Comparison of ENCODE assay signal across 10 cellular contexts in the genomic region with DNA sequence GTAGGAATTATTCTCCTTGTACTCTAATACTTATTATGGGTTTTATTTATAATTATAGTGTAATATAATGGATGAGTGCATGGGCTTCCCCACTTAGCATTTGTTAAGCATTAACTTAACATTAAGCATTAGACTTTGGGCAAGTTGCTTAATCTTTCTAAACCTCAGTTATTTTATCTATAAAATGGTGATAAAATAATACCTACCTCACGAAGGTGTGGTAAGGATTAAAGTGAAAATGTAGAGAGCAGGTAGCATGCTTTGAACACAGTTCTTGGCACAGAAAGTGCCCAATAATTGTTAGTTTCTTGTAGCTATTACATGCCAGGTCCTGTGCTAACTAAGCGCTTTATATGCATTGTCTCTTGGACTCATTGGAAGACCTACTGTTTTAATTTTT. TPM values are rescaled to one million over a fixed set of nuclear protein-coding genes. Genes with fewer than 3 reads are reported as not detected.
A peak's percentile ranks its signal among the peaks of the same experiment; 100 is the strongest.
DNase-seq lines count a peak whose midpoint lies in the region; ATAC-seq, FAIRE-seq and TF ChIP-seq lines count a peak whose summit lies in the region.
"Had no signal": no experiment of that assay in that cellular context is flagged by ENCODE, and none has a peak within 500 bp of the region (broad histone marks: within the 10 kb centered on the region; RNA-seq: fewer than 3 reads in every experiment).

No MANE protein-coding gene starts in this region.

- no peak overlapping the region for H3K27ac ChIP-seq in H1 (ENCODE audit: low read depth, low read length)
- H3K27ac ChIP-seq: right atrium auricular region had no signal

- H3K4me3 ChIP-seq in Caco-2 (ENCODE audit: low read depth, low read length) (no peak overlapping the region), Loucy (ENCODE audit: low read length, poor library complexity, severe bottlenecking) (peak overlapping the region; percentile 93), H1 (ENCODE audit: extremely low read depth in 1 of 4, insufficient read depth in 2 of 4, low read depth in 3 of 4, low read length in 4 of 4) (peak overlapping the region; percentile 93 to 98 (median 96); a peak in 7 of 8 replicates)
- H3K4me3 ChIP-seq: right atrium auricular region had no signal

- H3K14ac ChIP-seq in H1 (ENCODE audit: insufficient read length): no peak overlapping the region

- 74% methylated on average over 2 of the region's 2 CpGs; no CpG with 5 or more reads in 1 of the 2 experiments for WGBS in H1 (ENCODE audit: extremely low coverage in 1 of 2, insufficient coverage in 1 of 2, insufficient read length in 1 of 2, insufficient replicate concordance in 2 of 2, low coverage in 1 of 2, low lambda C conversion rate in 2 of 2, missing lambda C conversion rate in 1 of 2), 2 experiments

- H3K23me2 ChIP-seq in H1 (ENCODE audit: low read depth, low read length): peaks cover 3% of the 10 kb centered on the region

- no peak overlapping the region for H3K56ac ChIP-seq in H1 (replicated peaks; ENCODE audit: insufficient read length, low read depth, low read length)

- H2AFZ ChIP-seq in Loucy (ENCODE audit: low read length): no peak overlapping the region
- H2AFZ ChIP-seq in H1 (ENCODE audit: low read length): no peak overlapping the region

- no peak overlapping the region for H2BK5ac ChIP-seq in H1 (ENCODE audit: low read depth, low read length)

- peaks cover 84% of the 10 kb centered on the region for H3K79me2 ChIP-seq in Loucy (ENCODE audit: insufficient read depth, low read length)
- H3K79me2 ChIP-seq in H1 (ENCODE audit: control insufficient read depth in 1 of 2, insufficient read depth in 2 of 2, low read length in 2 of 2): peaks cover 51 to 76% of the 10 kb centered on the region in 2 experiments

- peaks cover 7% of the 10 kb centered on the region for H3K9me3 ChIP-seq in Caco-2
- H3K9me3 ChIP-seq in Loucy (ENCODE audit: insufficient read depth, low read depth, low read length): no peaks in the 10 kb centered on the region
- no peaks in the 10 kb centered on the region for H3K9me3 ChIP-seq in H1 (ENCODE audit: insufficient read depth in 2 of 2, low read depth in 1 of 2, low read length in 1 of 2)
- H3K9me3 ChIP-seq: right atrium auricular region had no signal

- no peaks in the 10 kb centered on the region for H3K9me2 ChIP-seq in Loucy (replicated peaks; ENCODE audit: low read depth, low read length)

- H2BK12ac ChIP-seq in H1 (ENCODE audit: low read depth, low read length): no peak overlapping the region

- peak overlapping the region; percentile 95 for H3K9ac ChIP-seq in Loucy (ENCODE audit: low read depth, low read length, poor library complexity, severe bottlenecking)
- no peak overlapping the region for H3K9ac ChIP-seq in H1 (replicated peaks in 1 of 4; ENCODE audit: extremely low read depth in 1 of 4, low read depth in 3 of 4, low read length in 3 of 4)

- TF ChIP-seq EP300 in H1 (IDR thresholded peaks at IDR 0.05; ENCODE audit: borderline replicate concordance in 1 of 2, low read depth in 2 of 2, low read length in 2 of 2): no peak

- H3K36me3 ChIP-seq in Caco-2 (ENCODE audit: control insufficient read depth, insufficient read depth, low read length): no peaks in the 10 kb centered on the region; the same call in none of the 2 replicates
- peaks cover 18% of the 10 kb centered on the region for H3K36me3 ChIP-seq in Loucy (ENCODE audit: insufficient read depth, low read length)
- H3K36me3 ChIP-seq in H1 (ENCODE audit: control insufficient read depth in 2 of 4, insufficient read depth in 4 of 4, low read length in 3 of 4): peaks cover 0 to 46% (median 10%) of the 10 kb centered on the region in 4 experiments; a peak in 5 of 8 replicates
- H3K36me3 ChIP-seq: right atrium auricular region had no signal

- no peaks in the 10 kb centered on the region; the same call in 1 of the 2 replicates for H3K79me1 ChIP-seq in H1 (ENCODE audit: low read depth, low read length)

- no peak for FAIRE-seq in H1 (lab: Jason Lieb, UNC)

- H3F3A ChIP-seq in Loucy (ENCODE audit: low read depth): no peaks in the 10 kb centered on the region

- CTCF ChIA-PET in Caco-2 (lab: Charles Lee): interaction anchor here (0.9 kb wide), 1 partner anchor 199 kb away, joined by 4 read pairs; no protein-coding TSS in a partner anchor
- CTCF ChIA-PET in H1 (lab: Charles Lee; ENCODE audit: partially characterized antibody): interaction anchor here (0.6 to 3.2 kb wide), 7 partner anchors 9 to 198 kb away, joined by 3 to 10 read pairs (median 5); no protein-coding TSS in a partner anchor

- no peak overlapping the region for H4K91ac ChIP-seq in H1 (replicated peaks; ENCODE audit: insufficient read length, low read length)

- H2BK20ac ChIP-seq in H1 (ENCODE audit: low read length): no peak overlapping the region

- no TSS peak for BruUV-seq in Caco-2 (replicated peaks; lab: Mats Ljungman, UMichigan)

- H2AK5ac ChIP-seq in H1 (ENCODE audit: low read depth, low read length): no peak overlapping the region

- intact Hi-C loops in Caco-2 (cut with micrococcal nuclease; ENCODE audit: unreplicated experiment): no loop called here

- TF ChIP-seq POLR2A in H1 (IDR thresholded peaks at IDR 0.05; ENCODE audit: control extremely low read depth in 1 of 2, low read depth in 2 of 2, low read length in 2 of 2): no peak

- no peak overlapping the region for H4K5ac ChIP-seq in H1 (ENCODE audit: insufficient read length, low read depth, low read length)

- no peak overlapping the region for H2BK120ac ChIP-seq in H1 (replicated peaks; ENCODE audit: low read depth, low read length)

- no peak overlapping the region for H3K18ac ChIP-seq in H1 (ENCODE audit: extremely low read depth, low read length)

- no peak overlapping the region for H3K4ac ChIP-seq in H1 (replicated peaks; ENCODE audit: insufficient read length, low read depth, low read length)

- H2BK15ac ChIP-seq in H1 (ENCODE audit: low read length): no peak overlapping the region

- no peak for TF ChIP-seq CTCF in Caco-2 (IDR thresholded peaks at IDR 0.05; ENCODE audit: insufficient read depth in 1 of 2, low read depth in 1 of 2, low read length in 1 of 2, severe bottlenecking in 1 of 2, unreplicated experiment in 1 of 2)
- no peak for TF ChIP-seq CTCF in Loucy (conservative IDR thresholded peaks at IDR 0.05; ENCODE audit: low read length)
- no peak for TF ChIP-seq CTCF in H1 (IDR thresholded peaks at IDR 0.05; ENCODE audit: control extremely low read depth in 1 of 3, insufficient read depth in 1 of 3, low read depth in 1 of 3, low read length in 3 of 3)
- TF ChIP-seq CTCF in nephron progenitor cell (IDR thresholded peaks at IDR 0.05): no peak

- DNase-seq in Caco-2 (no peak), H1 (ENCODE audit: low read depth in 1 of 2, low spot score in 2 of 2) (no peak), nephron progenitor cell (no peak), DMS79 treated with DMSO at 0.1 percent for 48 hours (lab: John Stamatoyannopoulos, UW) (no peak)
- DNase-seq: NCI-H774 had no signal

- POLR2A ChIA-PET in Caco-2 (lab: Charles Lee): no interaction called here
- POLR2A ChIA-PET in H1 (lab: Charles Lee; ENCODE audit: partially characterized antibody): no interaction called here

- H3K4me1 ChIP-seq in Caco-2 (peaks cover 29% of the 10 kb centered on the region), Loucy (ENCODE audit: insufficient read depth, low read length, poor library complexity, severe bottlenecking) (peaks cover 70% of the 10 kb centered on the region), H1 (replicated peaks in 1 of 4; ENCODE audit: control insufficient read depth in 3 of 4, insufficient read depth in 4 of 4, low read length in 3 of 4) (peaks cover 5 to 9% (median 9%) of the 10 kb centered on the region in 4 experiments)

- H3K23ac ChIP-seq in H1 (ENCODE audit: insufficient read length): no peak overlapping the region

- H3K4me3 Mint-ChIP-seq in Caco-2 (ENCODE audit: unreplicated experiment): peak overlapping the region; percentile 36
- no peak overlapping the region for H3K4me3 Mint-ChIP-seq in nephron progenitor cell

- no peaks in the 10 kb centered on the region for H3K9me3 Mint-ChIP-seq in Caco-2 (ENCODE audit: unreplicated experiment)
- peaks cover 7% of the 10 kb centered on the region for H3K9me3 Mint-ChIP-seq in nephron progenitor cell

- H3K27me3 ChIP-seq in Caco-2 (replicated peaks; ENCODE audit: control insufficient read depth, insufficient read depth, low read length): no peaks in the 10 kb centered on the region
- H3K27me3 ChIP-seq in Loucy (ENCODE audit: insufficient read depth, low read length, poor library complexity, severe bottlenecking): no peaks in the 10 kb centered on the region
- no peaks in the 10 kb centered on the region for H3K27me3 ChIP-seq in H1 (replicated peaks in 1 of 4; ENCODE audit: control insufficient read depth in 3 of 4, extremely low read depth in 1 of 4, insufficient read depth in 3 of 4, low read length in 3 of 4)
- H3K27me3 ChIP-seq: right atrium auricular region had no signal

- ATAC-seq in HG02938 (IDR thresholded peaks at IDR 0.05; ENCODE audit: unreplicated experiment) (no peak), GM21367 (IDR thresholded peaks at IDR 0.05; ENCODE audit: unreplicated experiment) (no peak), GM21737 (IDR thresholded peaks at IDR 0.05; ENCODE audit: unreplicated experiment) (no peak)

- TF ChIP-seq RAD21 in H1 (IDR thresholded peaks at IDR 0.05 in 1 of 2, conservative IDR thresholded peaks at IDR 0.05 in 1 of 2; ENCODE audit: low read depth in 2 of 2, low read length in 2 of 2): no peak

- H4K20me1 ChIP-seq in Loucy (ENCODE audit: insufficient read depth, low read length, poor library complexity, severe bottlenecking) (peaks cover 74% of the 10 kb centered on the region), H1 (replicated peaks in 1 of 2; ENCODE audit: control insufficient read depth in 1 of 2, insufficient read depth in 2 of 2, low read length in 2 of 2) (peaks cover 29 to 32% of the 10 kb centered on the region in 2 experiments)

- H3K4me2 ChIP-seq in Loucy (ENCODE audit: low read depth, low read length, poor library complexity, severe bottlenecking): peak overlapping the region; percentile 97
- H3K4me2 ChIP-seq in H1 (ENCODE audit: insufficient read depth in 1 of 2, low read depth in 2 of 2, low read length in 2 of 2): peak overlapping the region; percentile 88 to 90

- no peak overlapping the region for H3K27ac Mint-ChIP-seq in Caco-2 (ENCODE audit: unreplicated experiment)
- H3K27ac Mint-ChIP-seq in nephron progenitor cell: peak overlapping the region; percentile 93

- peaks cover 45% of the 10 kb centered on the region for H3K36me3 Mint-ChIP-seq in Caco-2 (ENCODE audit: insufficient read depth, unreplicated experiment)
- peaks cover 30% of the 10 kb centered on the region for H3K36me3 Mint-ChIP-seq in nephron progenitor cell (ENCODE audit: low read depth)

- H3K27me3 Mint-ChIP-seq in Caco-2 (ENCODE audit: insufficient read depth, unreplicated experiment) (no peaks in the 10 kb centered on the region), nephron progenitor cell (ENCODE audit: low read depth, poor library complexity) (peaks cover 6% of the 10 kb centered on the region)

- H3K4me1 Mint-ChIP-seq in Caco-2 (ENCODE audit: low read depth, unreplicated experiment): peaks cover 33% of the 10 kb centered on the region
- H3K4me1 Mint-ChIP-seq in nephron progenitor cell: peaks cover 54% of the 10 kb centered on the region

- H4K8ac ChIP-seq in H1 (ENCODE audit: extremely low read depth, insufficient read depth, low read length): no peak overlapping the region

RNA-seq across cellular contexts. Expression of gene MSMO1, which starts 2.6 kb away (rescaled TPM):
- total RNA-seq in Caco-2 (2022): 80.5 and 91.1 TPM in 2 replicates
- 105 and 109 TPM in 2 replicates for total RNA-seq in H1 (2021; fragmentation: NEBNext Ultra II Directional; extraction: Animal tissue kit (Norgen Biotek cat#: 25700))
- polyA plus RNA-seq in H1 (2011; rRNA removed): 50.6 and 79.8 TPM in 2 replicates
- 73.4 TPM for polyA plus RNA-seq in H1 (2011; cell fraction: cytosol; rRNA removed)
- 25.7 TPM for polyA plus RNA-seq in H1 (2011; cell fraction: nucleus; rRNA removed)
- 39.1 to 77.9 TPM (median 42.7 TPM) in 4 replicates for polyA plus RNA-seq in H1 (2012, experiment 1 of 2)
- 11.6 TPM for polyA plus RNA-seq in H1 (2012, experiment 2 of 2)
- 238 TPM for polyA plus RNA-seq in H1 (2013, experiment 1 of 2)
- 309 TPM for polyA plus RNA-seq in H1 (2013, experiment 2 of 2)
- 40.2 and 47.0 TPM in 2 replicates for polyA minus RNA-seq in H1 (2011; rRNA and poly(A)+ RNA removed)
- polyA minus RNA-seq in H1 (2011; cell fraction: cytosol; rRNA and poly(A)+ RNA removed): 51.2 TPM
- polyA minus RNA-seq in H1 (2011; cell fraction: nucleus; rRNA and poly(A)+ RNA removed): 29.2 TPM

RNA-seq across cellular contexts. Expression of gene CPE, which starts 48.7 kb away (rescaled TPM):
- total RNA-seq in Caco-2 (2022): 4.6 and 5.9 TPM in 2 replicates
- 9.4 and 11.9 TPM in 2 replicates for total RNA-seq in H1 (2021; fragmentation: NEBNext Ultra II Directional; extraction: Animal tissue kit (Norgen Biotek cat#: 25700))
- polyA plus RNA-seq in H1 (2011; rRNA removed): 9.3 and 10.2 TPM in 2 replicates
- polyA plus RNA-seq in H1 (2011; cell fraction: cytosol; rRNA removed): 14.4 TPM
- polyA plus RNA-seq in H1 (2011; cell fraction: nucleus; rRNA removed): 7.4 TPM
- 15.6 to 21.4 TPM (median 18.7 TPM) in 4 replicates for polyA plus RNA-seq in H1 (2012, experiment 1 of 2)
- polyA plus RNA-seq in H1 (2012, experiment 2 of 2): 2.8 TPM
- polyA plus RNA-seq in H1 (2013, experiment 1 of 2): 19.9 TPM
- polyA plus RNA-seq in H1 (2013, experiment 2 of 2): 21.7 TPM
- 14.9 and 18.8 TPM in 2 replicates for polyA minus RNA-seq in H1 (2011; rRNA and poly(A)+ RNA removed)
- 7.9 TPM for polyA minus RNA-seq in H1 (2011; cell fraction: cytosol; rRNA and poly(A)+ RNA removed)
- polyA minus RNA-seq in H1 (2011; cell fraction: nucleus; rRNA and poly(A)+ RNA removed): 4.1 TPM
